ENCODE assay signal across 20 cellular contexts in the genomic region with DNA sequence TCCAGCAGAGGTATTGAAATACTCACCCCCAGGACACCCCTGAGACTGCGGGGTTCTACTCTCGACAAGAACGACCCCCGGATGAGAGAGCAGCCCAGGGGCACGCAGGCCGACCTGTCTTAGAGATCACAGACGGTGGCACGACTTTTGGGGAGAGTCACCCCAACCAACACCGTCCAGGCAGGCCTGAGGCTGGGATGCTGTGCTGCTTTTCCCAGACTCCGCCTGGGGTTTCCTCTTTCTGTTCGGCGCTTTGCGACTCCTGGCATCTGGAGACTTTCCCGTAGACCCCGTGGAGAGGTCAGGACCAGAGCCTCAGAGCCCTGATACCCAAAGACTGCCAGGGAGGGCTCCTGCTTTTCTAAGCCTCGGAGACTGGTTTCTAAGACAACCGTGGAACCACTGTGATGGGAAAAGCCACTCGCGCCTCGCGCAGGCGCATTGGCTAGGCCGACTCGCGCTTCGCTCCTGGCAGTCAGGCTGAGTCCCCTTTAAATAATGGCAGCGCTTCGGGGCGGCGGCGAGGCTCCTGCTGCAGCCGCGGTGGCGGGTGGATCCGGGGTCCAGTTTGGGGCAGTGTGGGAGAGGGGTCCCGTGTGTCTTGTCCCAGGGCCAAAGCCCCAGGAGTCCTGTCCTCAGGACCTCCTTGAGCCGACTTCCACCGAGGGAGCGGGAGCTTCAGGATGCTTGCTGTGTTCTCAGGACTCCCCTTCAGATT.
DNase-seq lines count a peak whose midpoint lies in the region; ATAC-seq, FAIRE-seq and TF ChIP-seq lines count a peak whose summit lies in the region.
"Had no signal": no experiment of that assay in that cellular context is flagged by ENCODE, and none has a peak within 500 bp of the region (broad histone marks: within the 10 kb centered on the region; RNA-seq: fewer than 3 reads in every experiment).

No MANE protein-coding gene starts in this region.

- H4K20me1 ChIP-seq in SK-N-SH (ENCODE audit: insufficient read depth): no peaks in the 10 kb centered on the region

- intact Hi-C loops in kidney (cut with DNase I) (no loop called here), testis (cut with DNase I; ENCODE audit: low total_unique reads) (no loop called here)

- POLR2A ChIA-PET in SK-N-SH (lab: Yijun Ruan, JAX): no interaction called here

- no peak for TF ChIP-seq CTCF in SK-N-SH (IDR thresholded peaks at IDR 0.05)
- TF ChIP-seq CTCF in GM13976 (IDR thresholded peaks at IDR 0.05; ENCODE audit: borderline replicate concordance, control extremely low read depth, extremely low read depth, insufficient read depth, missing control alignments): no peak
- no peak for TF ChIP-seq CTCF in kidney (IDR thresholded peaks at IDR 0.05; ENCODE audit: borderline replicate concordance, extremely low read depth, insufficient read depth)
- no peak for TF ChIP-seq CTCF in testis (IDR thresholded peaks at IDR 0.05)
- TF ChIP-seq CTCF in endothelial cell (IDR thresholded peaks at IDR 0.05; ENCODE audit: unreplicated experiment): no peak

- no peak overlapping the region for H3K4me3 Mint-ChIP-seq in endothelial cell (ENCODE audit: unreplicated experiment)
- H3K4me3 Mint-ChIP-seq: HFFc6 had no signal

- CTCF ChIA-PET in SK-N-SH (lab: Yijun Ruan, JAX): no interaction called here

- no peak overlapping the region for H2AFZ ChIP-seq in SK-N-SH (ENCODE audit: low read depth)

- ATAC-seq in SK-N-SH treated with all-trans-retinoic acid at 6 μM for 48 hours: no peak
- ATAC-seq in GM18873 (IDR thresholded peaks at IDR 0.05; ENCODE audit: low FRiP score, unreplicated experiment): no peak
- ATAC-seq: A549 had no signal

- no peak for TF ChIP-seq RAD21 in SK-N-SH (IDR thresholded peaks at IDR 0.05; ENCODE audit: low read length)

- no peak for FAIRE-seq in kidney (lab: Jason Lieb, UNC)
- FAIRE-seq: A549, H54 had no signal

- H3K9me3 ChIP-seq in SK-N-SH (no peaks in the 10 kb centered on the region), kidney (ENCODE audit: control insufficient read depth in 1 of 2, low read length in 2 of 2) (no peaks in the 10 kb centered on the region), testis (no peaks in the 10 kb centered on the region)

- H3K4me1 ChIP-seq in SK-N-SH (ENCODE audit: control insufficient read depth in 1 of 2, insufficient read depth in 2 of 2, low read depth in 1 of 2, low read length in 1 of 2) (no peaks in the 10 kb centered on the region; a peak in 1 of 4 replicates), kidney (ENCODE audit: control insufficient read depth in 1 of 2, insufficient read depth in 1 of 2, low read depth in 1 of 2, low read length in 2 of 2) (no peaks in the 10 kb centered on the region), testis (no peaks in the 10 kb centered on the region)
- H3K4me1 ChIP-seq: A549 had no signal

- peaks cover 30% of the 10 kb centered on the region for H3K9me3 Mint-ChIP-seq in endothelial cell (ENCODE audit: unreplicated experiment)

- H3K27ac ChIP-seq in SK-N-SH (ENCODE audit: low read depth in 2 of 2, low read length in 1 of 2) (no peak overlapping the region), kidney (ENCODE audit: low read depth in 2 of 2, low read length in 2 of 2) (no peak overlapping the region), testis (no peak overlapping the region)
- H3K27ac ChIP-seq: A549, C4-2B had no signal

- H3K36me3 Mint-ChIP-seq in endothelial cell (ENCODE audit: low read depth, unreplicated experiment): peaks cover 18% of the 10 kb centered on the region

- TF ChIP-seq EP300 in SK-N-SH (IDR thresholded peaks at IDR 0.05; ENCODE audit: borderline replicate concordance in 1 of 2, low read depth in 1 of 2, low read length in 1 of 2): no peak

- H3K9ac ChIP-seq in SK-N-SH: no peak overlapping the region
- H3K9ac ChIP-seq in kidney (ENCODE audit: low read length in 2 of 2): no peak overlapping the region

- no peaks in the 10 kb centered on the region for H3F3A ChIP-seq in SK-N-SH (replicated peaks; ENCODE audit: insufficient read depth)

- no peaks in the 10 kb centered on the region for H3K27me3 ChIP-seq in SK-N-SH (ENCODE audit: insufficient read depth)
- no peaks in the 10 kb centered on the region for H3K27me3 ChIP-seq in testis

- 21% methylated on average over 31 of the region's 39 CpGs for WGBS in SK-N-SH (ENCODE audit: low lambda C conversion rate)
- 59 to 66% methylated on average over 13 to 39 of the region's 39 CpGs for WGBS in testis, 2 donors

- in situ Hi-C loops in GM13976 (cut with MboI; ENCODE audit: low sequenced_read_pairs, unreplicated experiment): no loop called here

- no peak for TF ChIP-seq POLR2A in testis (IDR thresholded peaks at IDR 0.05)

- H3K79me2 ChIP-seq in SK-N-SH (ENCODE audit: insufficient read depth): no peaks in the 10 kb centered on the region

- DNase-seq in SK-N-SH (peak; percentile 36), GM13976 (ENCODE audit: low spot score) (peak; percentile 1), kidney (peak; percentile 51), testis (peak; percentile 33), endothelial cell (ENCODE audit: low spot score) (no peak), inferior parietal cortex (ENCODE audit: extremely low spot score) (no peak)
- DNase-seq: EL; HFFc6; KBM-7; MV-4-11; NCI-H146; NCI-H2081; NCI-H226; NCI-H524 treated with DMSO at 0.1 percent for 48 hours; NK-92 treated with Interleukin-12 subunit alpha and Interleukin-12 subunit beta, amount 100 ng/mL, for 24 hours had no signal

- H3K4me1 Mint-ChIP-seq in endothelial cell (ENCODE audit: unreplicated experiment): no peaks in the 10 kb centered on the region

- H3K36me3 ChIP-seq in SK-N-SH (replicated peaks in 1 of 2; ENCODE audit: control insufficient read depth in 1 of 2, insufficient read depth in 2 of 2, low read length in 1 of 2) (no peaks in the 10 kb centered on the region), kidney (ENCODE audit: control insufficient read depth in 1 of 2, insufficient read depth in 2 of 2, low read length in 2 of 2) (no peaks in the 10 kb centered on the region), testis (ENCODE audit: low read depth, missing control alignments) (no peaks in the 10 kb centered on the region)

- no peaks in the 10 kb centered on the region for H3K9me2 ChIP-seq in SK-N-SH

- peak overlapping the region in 1 of 2 experiments; percentile 2; a peak in 1 of 4 replicates for H3K4me3 ChIP-seq in SK-N-SH (ENCODE audit: low read depth in 2 of 2, low read length in 1 of 2)
- H3K4me3 ChIP-seq in kidney (ENCODE audit: low read length in 2 of 2): no peak overlapping the region
- no peak overlapping the region for H3K4me3 ChIP-seq in testis
- H3K4me3 ChIP-seq: A549 had no signal

- H3K27me3 Mint-ChIP-seq in endothelial cell (ENCODE audit: unreplicated experiment): peaks cover 24% of the 10 kb centered on the region

- H3K27ac Mint-ChIP-seq in endothelial cell (ENCODE audit: unreplicated experiment): no peak overlapping the region
- H3K27ac Mint-ChIP-seq: HFFc6 had no signal

- no peak overlapping the region for H3K4me2 ChIP-seq in SK-N-SH
- H3K4me2 ChIP-seq: A549 had no signal

TF ChIP-seq in SK-N-SH, 30 proteins besides CTCF, POLR2A, EP300 and RAD21:
- TF ChIP-seq NRF1 (IDR thresholded peaks at IDR 0.05; ENCODE audit: low read depth, low read length): peak; percentile 29; the same call in 1 of the 2 replicates
- TF ChIP-seq JUND (IDR thresholded peaks at IDR 0.05): no peak
- TF ChIP-seq TAF1 (IDR thresholded peaks at IDR 0.05; ENCODE audit: borderline replicate concordance, low read depth, low read length): no peak

TF ChIP-seq in SK-N-SH treated with all-trans-retinoic acid at 6 μM for 48 hours, 23 proteins besides CTCF, POLR2A, EP300 and RAD21 (continues in another document):
- TF ChIP-seq BACH2 (CRISPR knock-in tag; IDR thresholded peaks at IDR 0.05; ENCODE audit: borderline replicate concordance) (no peak), PATZ1 (CRISPR knock-in tag; IDR thresholded peaks at IDR 0.05; ENCODE audit: borderline replicate concordance) (no peak), TOX (CRISPR knock-in tag; IDR thresholded peaks at IDR 0.05; ENCODE audit: borderline replicate concordance) (no peak), ZNF565 (CRISPR knock-in tag; conservative IDR thresholded peaks at IDR 0.05; ENCODE audit: low read depth) (no peak), CSRNP3 (CRISPR knock-in tag; IDR thresholded peaks at IDR 0.05) (no peak)

Comparison
In these comparisons a context has a peak if more than half of its experiments do, and no peak if none do; other contexts are left out.
1. DNase-seq: peak in SK-N-SH (single experiment), GM13976 (single experiment), kidney (single experiment) and testis (single experiment); none in endothelial cell (single experiment) and inferior parietal cortex (single experiment).